ENCODE assay signal across 8 cellular contexts in the genomic region with DNA sequence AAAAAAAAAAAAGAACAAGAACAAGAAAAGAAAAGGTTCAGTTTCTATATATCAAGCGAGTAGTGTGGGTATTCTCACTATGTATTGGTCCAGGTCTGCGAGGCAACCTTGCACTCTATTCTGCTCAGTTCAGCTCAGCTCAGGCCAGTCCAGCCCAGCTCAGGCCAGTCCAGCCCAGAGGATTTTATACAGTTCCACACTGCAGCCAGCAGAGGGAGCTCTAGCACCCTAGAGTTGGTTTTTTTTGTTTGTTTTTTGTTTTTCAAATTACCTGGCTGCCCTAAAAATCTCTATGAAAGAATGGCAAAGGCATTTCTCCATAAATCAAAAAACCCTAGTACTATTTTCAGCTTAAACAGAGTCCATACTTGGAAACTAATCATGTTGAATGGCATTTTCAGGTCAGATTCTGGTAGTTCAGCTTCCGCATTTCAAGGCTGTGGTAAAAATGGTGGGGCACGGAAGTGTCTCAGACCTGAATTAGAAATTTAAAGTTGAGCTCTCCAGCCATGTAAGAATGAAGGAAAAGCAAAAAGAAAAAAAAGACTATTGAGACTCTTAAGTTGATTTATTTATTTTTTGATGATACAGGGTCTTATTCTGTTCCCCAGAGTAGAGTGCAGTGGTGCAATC. TPM values are rescaled to one million over a fixed set of nuclear protein-coding genes. Genes with fewer than 3 reads are reported as not detected.
A peak's percentile ranks its signal among the peaks of the same experiment; 100 is the strongest.
DNase-seq lines count a peak whose midpoint lies in the region; ATAC-seq and TF ChIP-seq lines count a peak whose summit lies in the region.

No MANE protein-coding gene starts in this region.

- no peak overlapping the region for H3K4me3 Mint-ChIP-seq in CD4-positive, CD25-positive, alpha-beta regulatory T cell
- H3K4me3 Mint-ChIP-seq in activated CD8-positive, alpha-beta memory T cell treated with anti-CD3 and anti-CD28 coated beads, Interleukin-2, amount 10 ng/mL, durations not matched to agents 7 days and 5 days: no peak overlapping the region
- H3K4me3 Mint-ChIP-seq in neural crest cell: no peak overlapping the region

- H3K27ac ChIP-seq in CD4-positive, CD25-positive, alpha-beta regulatory T cell (ENCODE audit: insufficient read depth, low read length, poor library complexity, severe bottlenecking): no peak overlapping the region

- no peak overlapping the region for H3K4me3 ChIP-seq in CD4-positive, CD25-positive, alpha-beta regulatory T cell (ENCODE audit: low read depth, low read length)

- peaks cover 0 to 4% (median under 1%) of the 10 kb centered on the region in 4 donors for H3K4me1 Mint-ChIP-seq in CD4-positive, CD25-positive, alpha-beta regulatory T cell
- H3K4me1 Mint-ChIP-seq in activated CD8-positive, alpha-beta memory T cell treated with anti-CD3 and anti-CD28 coated beads, Interleukin-2, amount 10 ng/mL, durations not matched to agents 7 days and 5 days: no peaks in the 10 kb centered on the region
- peaks cover 2% of the 10 kb centered on the region for H3K4me1 Mint-ChIP-seq in neural crest cell

- peaks cover 47% of the 10 kb centered on the region for H3K36me3 Mint-ChIP-seq in CD4-positive, CD25-positive, alpha-beta regulatory T cell
- H3K36me3 Mint-ChIP-seq in activated CD8-positive, alpha-beta memory T cell treated with anti-CD3 and anti-CD28 coated beads, Interleukin-2, amount 10 ng/mL, durations not matched to agents 7 days and 5 days: peaks cover 55% of the 10 kb centered on the region
- no peaks in the 10 kb centered on the region for H3K36me3 Mint-ChIP-seq in neural crest cell (ENCODE audit: low read depth)

- CTCF ChIA-PET in activated CD8-positive, alpha-beta memory T cell treated with anti-CD3 and anti-CD28 coated beads, Interleukin-2, amount 10 ng/mL, durations not matched to agents 7 days and 5 days (lab: Charles Lee): interaction anchor here (0.7 to 4.8 kb wide), 45 partner anchors 8 to 313 kb away, joined by 3 to 92 read pairs (median 5); partner anchors contain the start of genes CYCS, GSDME and OSBPL3

- no peaks in the 10 kb centered on the region for H3K9me3 Mint-ChIP-seq in CD4-positive, CD25-positive, alpha-beta regulatory T cell
- H3K9me3 Mint-ChIP-seq in activated CD8-positive, alpha-beta memory T cell treated with anti-CD3 and anti-CD28 coated beads, Interleukin-2, amount 10 ng/mL, durations not matched to agents 7 days and 5 days (ENCODE audit: low read depth): no peaks in the 10 kb centered on the region
- no peaks in the 10 kb centered on the region for H3K9me3 Mint-ChIP-seq in neural crest cell

- peak; percentile 45 to 53 for ATAC-seq in CD4-positive, CD25-positive, alpha-beta regulatory T cell (ENCODE audit: low read depth in 2 of 2)
- peak; percentile 43 for ATAC-seq in GM19351 (IDR thresholded peaks at IDR 0.05; ENCODE audit: unreplicated experiment)
- ATAC-seq in activated CD8-positive, alpha-beta memory T cell treated with anti-CD3 and anti-CD28 coated beads, Interleukin-2, amount 10 ng/mL, durations not matched to agents 7 days and 5 days: peak; percentile 68

- peaks cover 59% of the 10 kb centered on the region for H3K36me3 ChIP-seq in CD4-positive, CD25-positive, alpha-beta regulatory T cell (ENCODE audit: control insufficient read depth, insufficient read depth, low read length)

- H3K27ac Mint-ChIP-seq in CD4-positive, CD25-positive, alpha-beta regulatory T cell: no peak overlapping the region
- peak overlapping the region; percentile 18 for H3K27ac Mint-ChIP-seq in activated CD8-positive, alpha-beta memory T cell treated with anti-CD3 and anti-CD28 coated beads, Interleukin-2, amount 10 ng/mL, durations not matched to agents 7 days and 5 days
- no peak overlapping the region for H3K27ac Mint-ChIP-seq in neural crest cell (ENCODE audit: unreplicated experiment)

- DNase-seq in CD4-positive, CD25-positive, alpha-beta regulatory T cell: peak; percentile 20 to 55 (median 36)
- DNase-seq in NCI-H345 treated with DMSO at 0.1 percent for 48 hours (lab: John Stamatoyannopoulos, UW; ENCODE audit: unreplicated experiment) (peak; percentile 27), fibroblast of gingiva (ENCODE audit: low read depth) (peak; percentile 24), neural crest cell (ENCODE audit: low read depth, low spot score) (peak; percentile 64), GF-D8 (lab: John Stamatoyannopoulos, UW) (no peak), NCI-H1048 (lab: John Stamatoyannopoulos, UW) (no peak)
- peak; percentile 61 for DNase-seq in activated CD8-positive, alpha-beta memory T cell treated with anti-CD3 and anti-CD28 coated beads, Interleukin-2, amount 10 ng/mL, durations not matched to agents 7 days and 5 days

- H3K27me3 Mint-ChIP-seq in CD4-positive, CD25-positive, alpha-beta regulatory T cell: no peaks in the 10 kb centered on the region
- no peaks in the 10 kb centered on the region for H3K27me3 Mint-ChIP-seq in activated CD8-positive, alpha-beta memory T cell treated with anti-CD3 and anti-CD28 coated beads, Interleukin-2, amount 10 ng/mL, durations not matched to agents 7 days and 5 days
- no peaks in the 10 kb centered on the region for H3K27me3 Mint-ChIP-seq in neural crest cell (ENCODE audit: low read depth)

- no peaks in the 10 kb centered on the region for H3K9me3 ChIP-seq in CD4-positive, CD25-positive, alpha-beta regulatory T cell (ENCODE audit: control insufficient read depth in 2 of 2, low read length in 2 of 2)

- no peaks in the 10 kb centered on the region for H3K27me3 ChIP-seq in CD4-positive, CD25-positive, alpha-beta regulatory T cell (ENCODE audit: control insufficient read depth, insufficient read depth, low read length)

- TF ChIP-seq CTCF in neural crest cell (conservative IDR thresholded peaks at IDR 0.05): peak; percentile 97

- H3K4me1 ChIP-seq in CD4-positive, CD25-positive, alpha-beta regulatory T cell (ENCODE audit: control insufficient read depth, insufficient read depth, low read length, poor library complexity, severe bottlenecking): no peaks in the 10 kb centered on the region

RNA-seq across cellular contexts. Expression of gene GSDME, which starts 55.2 kb away (rescaled TPM):
- total RNA-seq in CD4-positive, CD25-positive, alpha-beta regulatory T cell: not detected
- under 1 TPM in 3 of 4 donors, not detected in 1; 0.15 to 0.55 (median 0.38) TPM for polyA plus RNA-seq in CD4-positive, CD25-positive, alpha-beta regulatory T cell
- total RNA-seq in activated CD8-positive, alpha-beta memory T cell treated with anti-CD3 and anti-CD28 coated beads, Interleukin-2, amount 10 ng/mL, durations not matched to agents 7 days and 5 days: 1 to 10 TPM in 1 of 2 experiments, under 1 TPM in 1; 0.96 to 4.5 TPM
- 18.9 and 21.9 TPM in 2 replicates for total RNA-seq in neural crest cell

Comparison
In these comparisons a context has a peak if more than half of its experiments do, and no peak if none do; other contexts are left out.
1. DNase-seq: peak in CD4-positive, CD25-positive, alpha-beta regulatory T cell (3 of 3), NCI-H345 treated with DMSO at 0.1 percent for 48 hours (single experiment), activated CD8-positive, alpha-beta memory T cell treated with anti-CD3 and anti-CD28 coated beads, Interleukin-2, amount 10 ng/mL, durations not matched to agents 7 days and 5 days (single experiment), fibroblast of gingiva (single experiment) and neural crest cell (single experiment); none in GF-D8 (single experiment) and NCI-H1048 (single experiment).
2. Peak in every context shown above with its lines, with median percentiles within 50 percentile points of each other: ATAC-seq.